In the genomic region with DNA sequence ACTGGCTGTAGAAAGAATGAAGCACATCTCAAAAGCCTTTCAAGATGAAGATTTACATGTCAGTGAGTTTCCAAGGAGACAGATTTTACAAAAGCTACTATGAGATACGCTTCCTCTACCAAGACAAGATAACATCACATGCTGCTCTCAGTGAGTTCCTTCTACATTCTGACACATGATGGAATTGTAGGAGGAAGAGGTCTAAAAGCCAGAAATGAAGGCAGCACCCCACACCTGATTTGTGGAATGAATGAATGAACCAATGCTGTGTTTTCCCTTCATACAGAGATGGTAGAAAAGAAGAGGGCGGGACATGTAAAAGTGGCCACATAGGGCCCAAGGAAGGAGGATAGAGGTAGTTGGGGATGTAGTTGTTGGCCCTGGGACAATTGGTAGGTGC, we compare ENCODE assay signal across 5 cellular contexts.
"Had no signal": no experiment of that assay in that cellular context is flagged by ENCODE, and none has a peak within 500 bp of the region (broad histone marks: within the 10 kb centered on the region; RNA-seq: fewer than 3 reads in every experiment).

No MANE protein-coding gene starts in this region.

- H3K4me3 ChIP-seq: GM23338, K562 had no signal

- H2AFZ ChIP-seq: GM23338 had no signal

- H3K4me3 Mint-ChIP-seq: GM23338, H9 had no signal

- H3K27ac Mint-ChIP-seq: GM23338, H9 had no signal

- H3K4me1 Mint-ChIP-seq: GM23338 had no signal

- DNase-seq: H9, HCEC 1CT, IMR-90 had no signal

- H3K4me2 ChIP-seq: GM23338 had no signal

- H3K9me3 Mint-ChIP-seq: GM23338, H9 had no signal
